ENCODE assay signal across 19 cellular contexts in the genomic region with DNA sequence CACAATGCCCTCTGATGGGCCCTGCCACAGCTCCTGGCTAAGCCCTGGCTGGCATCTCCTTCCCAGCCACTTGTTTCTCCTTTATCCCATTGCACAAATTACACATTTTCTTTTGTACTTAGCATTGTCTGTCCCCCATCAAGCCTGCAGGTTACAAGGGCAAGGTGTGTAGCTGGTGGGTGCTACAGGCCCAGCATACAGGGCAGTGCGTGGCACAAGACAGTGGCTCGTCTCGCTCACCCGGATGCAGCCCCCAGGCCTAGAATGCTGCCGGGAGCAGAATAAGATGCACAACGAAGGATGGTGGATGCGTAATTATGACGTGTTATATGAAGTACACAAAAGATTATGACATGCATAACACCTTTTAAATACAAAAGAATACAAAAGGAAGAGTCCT.
"Had no signal": no experiment of that assay in that cellular context is flagged by ENCODE, and none has a peak within 500 bp of the region (broad histone marks: within the 10 kb centered on the region; RNA-seq: fewer than 3 reads in every experiment).

No MANE protein-coding gene starts in this region.

- H3K4me1 ChIP-seq: ascending aorta, breast epithelium, esophagus muscularis mucosa, lower lobe of right lung, psoas muscle, testis, upper lobe of left lung had no signal

- H3K27ac ChIP-seq: ascending aorta, breast epithelium, esophagus muscularis mucosa, lower lobe of right lung, psoas muscle, testis, upper lobe of left lung had no signal

- H3K27me3 Mint-ChIP-seq: activated CD4-positive, alpha-beta T cell treated with anti-CD3 and anti-CD28 coated beads, Interleukin-2, amount 10 ng/mL, durations not matched to agents 7 days and 5 days; activated T-cell treated with anti-CD3 and anti-CD28 coated beads, Interleukin-2, amount 50 U/mL, for 24 hours; stimulated activated naive CD8-positive, alpha-beta T cell treated with anti-CD3 and anti-CD28 coated beads, Interleukin-15, amount 100 ng/mL, for 72 hours had no signal

- H3K4me1 Mint-ChIP-seq: activated CD4-positive, alpha-beta T cell treated with anti-CD3 and anti-CD28 coated beads, Interleukin-2, amount 10 ng/mL, durations not matched to agents 7 days and 5 days had no signal

- H3K27ac Mint-ChIP-seq: activated CD4-positive, alpha-beta T cell treated with anti-CD3 and anti-CD28 coated beads, Interleukin-2, amount 10 ng/mL, durations not matched to agents 7 days and 5 days; activated CD8-positive, alpha-beta T cell treated with anti-CD3 and anti-CD28 coated beads, Interleukin-2, amount 10 ng/mL, durations not matched to agents 7 days and 5 days; nephron had no signal

- DNase-seq: activated CD4-positive, alpha-beta T cell treated with anti-CD3 and anti-CD28 coated beads, Interleukin-2, amount 10 ng/mL, durations not matched to agents 7 days and 5 days; activated CD8-positive, alpha-beta T cell treated with anti-CD3 and anti-CD28 coated beads, Interleukin-2, amount 10 ng/mL, durations not matched to agents 7 days and 5 days; activated effector memory CD4-positive, alpha-beta T cell treated with Interleukin-2 at 50 U/mL for 16 hours; activated T-cell treated with anti-CD3 and anti-CD28 coated beads, Interleukin-2, amount 50 U/mL, for 24 hours; cerebellar nuclear complex; effector CD8-positive, alpha-beta T cell; lower lobe of right lung; stimulated activated naive CD8-positive, alpha-beta T cell treated with anti-CD3 and anti-CD28 coated beads, Interleukin-15, amount 100 ng/mL, for 72 hours; T-helper 9 cell; testis had no signal

- H3K9me3 Mint-ChIP-seq: activated T-cell treated with anti-CD3 and anti-CD28 coated beads, Interleukin-2, amount 50 U/mL, for 24 hours had no signal

- H3K27me3 ChIP-seq: ascending aorta, breast epithelium, esophagus muscularis mucosa, testis, upper lobe of left lung had no signal

- H3K4me3 ChIP-seq: ascending aorta, breast epithelium, esophagus muscularis mucosa, lower lobe of right lung, psoas muscle, testis, upper lobe of left lung had no signal

- H3K36me3 ChIP-seq: ascending aorta, breast epithelium, esophagus muscularis mucosa, lower lobe of right lung, upper lobe of left lung had no signal

- ATAC-seq: activated CD4-positive, CD25-positive, alpha-beta regulatory T cell treated with anti-CD3 and anti-CD28 coated beads, Interleukin-2, amount 50 U/mL, for 24 hours; activated CD8-positive, alpha-beta T cell treated with anti-CD3 and anti-CD28 coated beads, Interleukin-2, amount 10 ng/mL, durations not matched to agents 7 days and 5 days; left colon; lower lobe of right lung; psoas muscle; right cardiac atrium; stimulated activated naive CD8-positive, alpha-beta T cell treated with anti-CD3 and anti-CD28 coated beads, Interleukin-15, amount 100 ng/mL, for 72 hours had no signal

- H3K9me3 ChIP-seq: ascending aorta, esophagus muscularis mucosa, lower lobe of right lung, psoas muscle, testis, upper lobe of left lung had no signal

- H3K4me3 Mint-ChIP-seq: activated CD4-positive, alpha-beta T cell treated with anti-CD3 and anti-CD28 coated beads, Interleukin-2, amount 10 ng/mL, durations not matched to agents 7 days and 5 days; activated CD8-positive, alpha-beta T cell treated with anti-CD3 and anti-CD28 coated beads, Interleukin-2, amount 10 ng/mL, durations not matched to agents 7 days and 5 days; activated T-cell treated with anti-CD3 and anti-CD28 coated beads, Interleukin-2, amount 50 U/mL, for 24 hours; nephron; stimulated activated naive CD8-positive, alpha-beta T cell treated with anti-CD3 and anti-CD28 coated beads, Interleukin-15, amount 100 ng/mL, for 72 hours had no signal
